ENCODE assay signal across 10 cellular contexts in genomic region chr1:31101147-31101502, GRCh38. TPM values are rescaled to one million over a fixed set of nuclear protein-coding genes. Genes with fewer than 3 reads are reported as not detected.
DNase-seq lines count a peak whose midpoint lies in the region; ATAC-seq and TF ChIP-seq lines count a peak whose summit lies in the region.
"Had no signal": no experiment of that assay in that cellular context is flagged by ENCODE, and none has a peak within 500 bp of the region (broad histone marks: within the 10 kb centered on the region; RNA-seq: fewer than 3 reads in every experiment).

No MANE protein-coding gene starts in this region.

- intact Hi-C loops in CD4-positive, alpha-beta memory T cell (cut with micrococcal nuclease) = no loop called here

- DNase-seq in CD8-positive, alpha-beta memory T cell = no peak
- DNase-seq in NCI-H2107 (lab: John Stamatoyannopoulos, UW) (peak; percentile 59), chondrocyte (ENCODE audit: low spot score) (no peak), mesothelial cell of epicardium (ENCODE audit: low spot score in 2 of 2, unreplicated experiment in 2 of 2) (no peak), AML-193 (lab: John Stamatoyannopoulos, UW) (no peak), HEK293T (ENCODE audit: extremely low spot score) (no peak)
- DNase-seq in stimulated activated naive B cell treated with anti-CD40 and anti-IgM and Interleukin-4, amounts not matched to agents 10 μg/mL and 1 μg/mL and 100 μg/mL, for 72 hours = no peak
- no peak for DNase-seq in CD4-positive, alpha-beta memory T cell
- DNase-seq: T-helper 9 cell had no signal

- CTCF ChIA-PET in CD8-positive, alpha-beta memory T cell (lab: Charles Lee) = no interaction called here
- CTCF ChIA-PET in CD4-positive, alpha-beta memory T cell (lab: Charles Lee; ENCODE audit: partially characterized antibody) = no interaction called here
- CTCF ChIA-PET in HEK293T (lab: Yijun Ruan, JAX) = no interaction called here

- no peaks in the 10 kb centered on the region for H3K4me1 ChIP-seq in CD8-positive, alpha-beta memory T cell (ENCODE audit: insufficient read depth, low read length)
- no peaks in the 10 kb centered on the region for H3K4me1 ChIP-seq in CD4-positive, alpha-beta memory T cell (ENCODE audit: insufficient read depth, low read length)
- H3K4me1 ChIP-seq: parathyroid adenoma had no signal

- no peaks in the 10 kb centered on the region for H3K27me3 Mint-ChIP-seq in CD8-positive, alpha-beta memory T cell
- H3K27me3 Mint-ChIP-seq in chondrocyte (ENCODE audit: low read depth) (no peaks in the 10 kb centered on the region), mesothelial cell of epicardium (ENCODE audit: low read depth) (no peaks in the 10 kb centered on the region)
- H3K27me3 Mint-ChIP-seq in stimulated activated naive B cell treated with anti-CD40 and anti-IgM and Interleukin-4, amounts not matched to agents 10 μg/mL and 1 μg/mL and 100 μg/mL, for 72 hours = peaks cover 0 to 8% of the 10 kb centered on the region in 2 donors
- no peaks in the 10 kb centered on the region for H3K27me3 Mint-ChIP-seq in CD4-positive, alpha-beta memory T cell

- H3K9me3 Mint-ChIP-seq in CD8-positive, alpha-beta memory T cell = no peaks in the 10 kb centered on the region
- no peaks in the 10 kb centered on the region for H3K9me3 Mint-ChIP-seq in chondrocyte (ENCODE audit: low read depth)
- no peaks in the 10 kb centered on the region for H3K9me3 Mint-ChIP-seq in mesothelial cell of epicardium
- H3K9me3 Mint-ChIP-seq in stimulated activated naive B cell treated with anti-CD40 and anti-IgM and Interleukin-4, amounts not matched to agents 10 μg/mL and 1 μg/mL and 100 μg/mL, for 72 hours = no peaks in the 10 kb centered on the region
- no peaks in the 10 kb centered on the region for H3K9me3 Mint-ChIP-seq in CD4-positive, alpha-beta memory T cell

- H3K36me3 Mint-ChIP-seq in CD8-positive, alpha-beta memory T cell = no peaks in the 10 kb centered on the region
- H3K36me3 Mint-ChIP-seq in chondrocyte (ENCODE audit: low read depth) (no peaks in the 10 kb centered on the region), mesothelial cell of epicardium (no peaks in the 10 kb centered on the region)
- H3K36me3 Mint-ChIP-seq in stimulated activated naive B cell treated with anti-CD40 and anti-IgM and Interleukin-4, amounts not matched to agents 10 μg/mL and 1 μg/mL and 100 μg/mL, for 72 hours = no peaks in the 10 kb centered on the region
- no peaks in the 10 kb centered on the region for H3K36me3 Mint-ChIP-seq in CD4-positive, alpha-beta memory T cell

- H3K27me3 ChIP-seq in CD8-positive, alpha-beta memory T cell (ENCODE audit: insufficient read depth, low read length, poor library complexity, severe bottlenecking) = no peaks in the 10 kb centered on the region
- no peaks in the 10 kb centered on the region for H3K27me3 ChIP-seq in CD4-positive, alpha-beta memory T cell (ENCODE audit: insufficient read depth, low read length)

- H3K27ac ChIP-seq in CD8-positive, alpha-beta memory T cell (ENCODE audit: low read depth, low read length) = peak overlapping the region; percentile 68
- no peak overlapping the region for H3K27ac ChIP-seq in CD4-positive, alpha-beta memory T cell (ENCODE audit: low read depth, low read length)
- H3K27ac ChIP-seq: parathyroid adenoma had no signal

- no peak overlapping the region for H3K27ac Mint-ChIP-seq in CD8-positive, alpha-beta memory T cell
- peak overlapping the region; percentile 65 for H3K27ac Mint-ChIP-seq in chondrocyte (ENCODE audit: unreplicated experiment)
- H3K27ac Mint-ChIP-seq in mesothelial cell of epicardium = peak overlapping the region; percentile 75
- no peak overlapping the region for H3K27ac Mint-ChIP-seq in stimulated activated naive B cell treated with anti-CD40 and anti-IgM and Interleukin-4, amounts not matched to agents 10 μg/mL and 1 μg/mL and 100 μg/mL, for 72 hours
- H3K27ac Mint-ChIP-seq in CD4-positive, alpha-beta memory T cell = peak overlapping the region in 1 of 7 donors; percentile 65

- no peaks in the 10 kb centered on the region for H3K36me3 ChIP-seq in CD8-positive, alpha-beta memory T cell (ENCODE audit: insufficient read depth, low read length)
- H3K36me3 ChIP-seq in CD4-positive, alpha-beta memory T cell (ENCODE audit: insufficient read depth, low read length) = no peaks in the 10 kb centered on the region

- no peaks in the 10 kb centered on the region for H3K9me3 ChIP-seq in CD8-positive, alpha-beta memory T cell (ENCODE audit: low read length)
- no peaks in the 10 kb centered on the region for H3K9me3 ChIP-seq in CD4-positive, alpha-beta memory T cell (ENCODE audit: control insufficient read depth in 1 of 2, low read length in 2 of 2)

- H3K4me1 Mint-ChIP-seq in CD8-positive, alpha-beta memory T cell = no peaks in the 10 kb centered on the region
- H3K4me1 Mint-ChIP-seq in chondrocyte (ENCODE audit: low read depth) (peaks cover 18% of the 10 kb centered on the region), mesothelial cell of epicardium (peaks cover 7% of the 10 kb centered on the region)
- no peaks in the 10 kb centered on the region for H3K4me1 Mint-ChIP-seq in stimulated activated naive B cell treated with anti-CD40 and anti-IgM and Interleukin-4, amounts not matched to agents 10 μg/mL and 1 μg/mL and 100 μg/mL, for 72 hours
- H3K4me1 Mint-ChIP-seq in CD4-positive, alpha-beta memory T cell = no peaks in the 10 kb centered on the region

- H3K4me3 ChIP-seq in CD8-positive, alpha-beta memory T cell (ENCODE audit: low read length) = no peak overlapping the region
- H3K4me3 ChIP-seq in CD4-positive, alpha-beta memory T cell (ENCODE audit: low read length in 2 of 2) = no peak overlapping the region

- no peak for ATAC-seq in stimulated activated naive B cell treated with anti-CD40 and anti-IgM and Interleukin-4, amounts not matched to agents 10 μg/mL and 1 μg/mL and 100 μg/mL, for 72 hours (replicated peaks)

- no peak for TF ChIP-seq CTCF in chondrocyte (IDR thresholded peaks at IDR 0.05)
- no peak for TF ChIP-seq CTCF in mesothelial cell of epicardium (IDR thresholded peaks at IDR 0.05; ENCODE audit: unreplicated experiment)

- H3K4me3 Mint-ChIP-seq in CD8-positive, alpha-beta memory T cell = no peak overlapping the region
- H3K4me3 Mint-ChIP-seq in chondrocyte (ENCODE audit: unreplicated experiment) (no peak overlapping the region), mesothelial cell of epicardium (no peak overlapping the region)
- no peak overlapping the region for H3K4me3 Mint-ChIP-seq in stimulated activated naive B cell treated with anti-CD40 and anti-IgM and Interleukin-4, amounts not matched to agents 10 μg/mL and 1 μg/mL and 100 μg/mL, for 72 hours
- no peak overlapping the region for H3K4me3 Mint-ChIP-seq in CD4-positive, alpha-beta memory T cell

- POLR2A ChIA-PET in CD8-positive, alpha-beta memory T cell (lab: Charles Lee) = no interaction called here
- POLR2A ChIA-PET in CD4-positive, alpha-beta memory T cell (lab: Charles Lee; ENCODE audit: partially characterized antibody) = no interaction called here
- POLR2A ChIA-PET in HEK293T (lab: Yijun Ruan, JAX) = no interaction called here

TF ChIP-seq in HEK293T, 16 proteins besides CTCF, POLR2A, EP300 and RAD21:
- TF ChIP-seq SP1 (IDR thresholded peaks at IDR 0.05) = no peak
- TF ChIP-seq HDGF (IDR thresholded peaks at IDR 0.05; ENCODE audit: borderline replicate concordance) = no peak
- no peak for TF ChIP-seq ARNT (IDR thresholded peaks at IDR 0.05)
- TF ChIP-seq BHLHE40 (IDR thresholded peaks at IDR 0.05; ENCODE audit: borderline replicate concordance) = no peak
- no peak for TF ChIP-seq FOXA1 (IDR thresholded peaks at IDR 0.05)
- no peak for TF ChIP-seq ELF4 (IDR thresholded peaks at IDR 0.05)
- TF ChIP-seq ZNF384 (IDR thresholded peaks at IDR 0.05) = no peak
- TF ChIP-seq CTBP1 (IDR thresholded peaks at IDR 0.05; ENCODE audit: borderline replicate concordance) = no peak
- no peak for TF ChIP-seq NFRKB (IDR thresholded peaks at IDR 0.05)
- TF ChIP-seq TARDBP (IDR thresholded peaks at IDR 0.05) = no peak
- no peak for TF ChIP-seq FOXM1 (IDR thresholded peaks at IDR 0.05; ENCODE audit: borderline replicate concordance)
- no peak for TF ChIP-seq L3MBTL2 (conservative IDR thresholded peaks at IDR 0.05)
TF ChIP-seq in HEK293T: peak in this region for 0.

RNA-seq across cellular contexts. Expression of gene PUM1, which starts 35.6 kb away (rescaled TPM):
- total RNA-seq in CD8-positive, alpha-beta memory T cell = 100 to 1,000 TPM in 1 of 2 experiments, 10 to 100 TPM in 1; 99.8 to 113 TPM
- 127 TPM for polyA plus RNA-seq in CD8-positive, alpha-beta memory T cell
- total RNA-seq in chondrocyte (105 to 110 TPM (median 108 TPM) in 3 replicates), mesothelial cell of epicardium (244 to 253 TPM (median 250 TPM) in 3 replicates)
- 100 to 1,000 TPM; 146 to 164 TPM for total RNA-seq in CD4-positive, alpha-beta memory T cell
- 100 to 1,000 TPM; 126 to 130 TPM for polyA plus RNA-seq in CD4-positive, alpha-beta memory T cell

Comparison
In these comparisons a context has a peak if more than half of its experiments do, and no peak if none do; other contexts are left out.
1. H3K27ac Mint-ChIP-seq: peak in chondrocyte (single experiment) and mesothelial cell of epicardium (single experiment); none in CD8-positive, alpha-beta memory T cell (0 of 8) and stimulated activated naive B cell treated with anti-CD40 and anti-IgM and Interleukin-4, amounts not matched to agents 10 μg/mL and 1 μg/mL and 100 μg/mL, for 72 hours (single experiment).